In the genomic region with DNA sequence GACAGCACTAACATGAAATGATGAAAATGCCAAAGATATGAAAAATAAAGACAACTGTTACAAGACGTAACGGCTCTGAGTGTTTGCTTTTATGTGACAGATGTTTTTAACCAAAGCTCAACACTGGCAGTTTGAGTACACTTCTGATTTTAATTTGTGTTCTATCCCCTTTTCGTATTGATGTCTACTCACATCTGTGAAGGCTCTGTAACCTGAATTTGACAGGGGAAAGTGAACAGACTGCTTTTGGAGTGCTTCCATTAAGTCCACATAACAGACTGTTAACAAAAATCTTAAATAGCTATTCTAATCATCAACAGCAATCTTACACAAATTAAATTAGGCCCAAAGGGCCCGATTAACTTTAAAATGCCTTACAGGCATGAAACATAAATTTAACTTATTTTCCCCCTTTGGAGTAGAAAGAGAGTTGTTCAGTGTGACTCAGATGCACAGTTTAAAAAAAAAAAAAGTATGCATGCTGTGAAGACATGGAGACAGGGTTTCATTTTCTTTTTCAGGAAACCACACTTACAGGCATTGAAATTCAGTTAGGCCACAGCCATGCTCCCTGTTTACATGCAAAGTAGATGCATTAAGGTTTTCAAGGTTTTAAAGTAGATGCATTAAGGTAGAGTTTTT, we compare ENCODE assay signal across 1 cellular context.
TF ChIP-seq lines count a peak whose summit lies in the region.

No MANE protein-coding gene starts in this region.

TF ChIP-seq in WTC11, 78 proteins besides CTCF, POLR2A, EP300 and RAD21 (continued from another document):
- TF ChIP-seq, protein P1, sequence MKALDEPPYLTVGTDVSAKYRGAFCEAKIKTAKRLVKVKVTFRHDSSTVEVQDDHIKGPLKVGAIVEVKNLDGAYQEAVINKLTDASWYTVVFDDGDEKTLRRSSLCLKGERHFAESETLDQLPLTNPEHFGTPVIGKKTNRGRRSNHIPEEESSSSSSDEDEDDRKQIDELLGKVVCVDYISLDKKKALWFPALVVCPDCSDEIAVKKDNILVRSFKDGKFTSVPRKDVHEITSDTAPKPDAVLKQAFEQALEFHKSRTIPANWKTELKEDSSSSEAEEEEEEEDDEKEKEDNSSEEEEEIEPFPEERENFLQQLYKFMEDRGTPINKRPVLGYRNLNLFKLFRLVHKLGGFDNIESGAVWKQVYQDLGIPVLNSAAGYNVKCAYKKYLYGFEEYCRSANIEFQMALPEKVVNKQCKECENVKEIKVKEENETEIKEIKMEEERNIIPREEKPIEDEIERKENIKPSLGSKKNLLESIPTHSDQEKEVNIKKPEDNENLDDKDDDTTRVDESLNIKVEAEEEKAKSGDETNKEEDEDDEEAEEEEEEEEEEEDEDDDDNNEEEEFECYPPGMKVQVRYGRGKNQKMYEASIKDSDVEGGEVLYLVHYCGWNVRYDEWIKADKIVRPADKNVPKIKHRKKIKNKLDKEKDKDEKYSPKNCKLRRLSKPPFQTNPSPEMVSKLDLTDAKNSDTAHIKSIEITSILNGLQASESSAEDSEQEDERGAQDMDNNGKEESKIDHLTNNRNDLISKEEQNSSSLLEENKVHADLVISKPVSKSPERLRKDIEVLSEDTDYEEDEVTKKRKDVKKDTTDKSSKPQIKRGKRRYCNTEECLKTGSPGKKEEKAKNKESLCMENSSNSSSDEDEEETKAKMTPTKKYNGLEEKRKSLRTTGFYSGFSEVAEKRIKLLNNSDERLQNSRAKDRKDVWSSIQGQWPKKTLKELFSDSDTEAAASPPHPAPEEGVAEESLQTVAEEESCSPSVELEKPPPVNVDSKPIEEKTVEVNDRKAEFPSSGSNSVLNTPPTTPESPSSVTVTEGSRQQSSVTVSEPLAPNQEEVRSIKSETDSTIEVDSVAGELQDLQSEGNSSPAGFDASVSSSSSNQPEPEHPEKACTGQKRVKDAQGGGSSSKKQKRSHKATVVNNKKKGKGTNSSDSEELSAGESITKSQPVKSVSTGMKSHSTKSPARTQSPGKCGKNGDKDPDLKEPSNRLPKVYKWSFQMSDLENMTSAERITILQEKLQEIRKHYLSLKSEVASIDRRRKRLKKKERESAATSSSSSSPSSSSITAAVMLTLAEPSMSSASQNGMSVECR (CRISPR knock-in tag; IDR thresholded peaks at IDR 0.05; ENCODE audit: borderline replicate concordance), result no peak
